24 cellular contexts compared by ENCODE assay signal in the genomic region with DNA sequence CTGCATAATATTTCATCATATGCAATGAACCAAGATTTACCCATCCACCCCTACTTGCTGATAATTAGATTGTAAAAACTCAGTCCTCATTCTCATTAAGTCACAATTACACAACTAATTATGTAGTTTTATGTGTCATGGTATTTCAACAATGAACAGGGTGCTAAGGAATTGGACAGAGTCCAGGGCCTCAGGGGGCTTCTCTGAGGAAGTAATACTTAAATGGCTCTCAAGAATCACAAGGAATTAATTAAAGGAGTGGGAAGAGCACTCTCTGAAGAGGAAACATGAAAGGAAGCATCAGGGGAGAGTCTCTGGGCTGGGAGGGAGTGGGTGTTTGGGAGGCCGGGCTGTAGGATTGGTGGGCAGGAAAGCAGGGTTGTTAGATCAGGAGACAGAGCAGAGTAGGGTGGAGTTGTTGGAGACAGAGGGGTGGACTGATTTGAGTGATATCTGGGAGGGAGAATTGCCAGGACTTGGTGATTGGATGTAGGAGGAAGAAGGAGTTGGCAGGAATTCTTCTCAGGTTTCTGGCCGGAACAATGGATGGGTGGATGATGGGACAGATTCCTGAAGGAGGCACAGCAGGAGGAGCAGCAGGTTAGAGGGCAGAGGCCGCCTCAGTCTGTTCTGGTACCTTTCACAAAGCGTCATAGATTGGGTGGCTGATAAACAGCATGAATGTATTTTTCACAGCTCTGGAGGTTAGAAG. TPM values are rescaled to one million over a fixed set of nuclear protein-coding genes. Genes with fewer than 3 reads are reported as not detected.
DNase-seq lines count a peak whose midpoint lies in the region; ATAC-seq and TF ChIP-seq lines count a peak whose summit lies in the region.
"Had no signal": no experiment of that assay in that cellular context is flagged by ENCODE, and none has a peak within 500 bp of the region (broad histone marks: within the 10 kb centered on the region; RNA-seq: fewer than 3 reads in every experiment).

No MANE protein-coding gene starts in this region.

- no CpG with 5 or more reads among the region's 4 CpGs for WGBS in mesendoderm (ENCODE audit: extremely low coverage, insufficient coverage, low lambda C conversion rate)

- no peak overlapping the region for H3K4me2 ChIP-seq in mesendoderm (ENCODE audit: low read length)
- H3K4me2 ChIP-seq: KMS-11 had no signal

- no peaks in the 10 kb centered on the region for H3K4me1 ChIP-seq in mesendoderm (ENCODE audit: control insufficient read depth, low read depth, low read length)
- H3K4me1 ChIP-seq: HAP-1, SJCRH30 had no signal

- no peak for TF ChIP-seq CTCF in glutamatergic neuron (IDR thresholded peaks at IDR 0.05; ENCODE audit: partially characterized antibody, unreplicated experiment)
- no peak for TF ChIP-seq CTCF in progenitor cell of endocrine pancreas (IDR thresholded peaks at IDR 0.05; ENCODE audit: unreplicated experiment)

- no peak overlapping the region for H3K9ac ChIP-seq in mesendoderm (ENCODE audit: low read length)
- H3K9ac ChIP-seq: BLaER1 treated with 17β-estradiol and CSF1 and Interleukin-3, amounts not matched to agents 10 nM and 100 nM; KMS-11 had no signal

- H3K27me3 Mint-ChIP-seq in glutamatergic neuron (ENCODE audit: unreplicated experiment) (no peaks in the 10 kb centered on the region), progenitor cell of endocrine pancreas (peaks cover 11% of the 10 kb centered on the region)

- H3K27ac Mint-ChIP-seq in glutamatergic neuron (ENCODE audit: unreplicated experiment) (peak overlapping the region; percentile 24), progenitor cell of endocrine pancreas (no peak overlapping the region)
- H3K27ac Mint-ChIP-seq: CD4-positive, alpha-beta memory T cell had no signal

- H3K9me3 Mint-ChIP-seq in glutamatergic neuron (ENCODE audit: unreplicated experiment) (peaks cover 2% of the 10 kb centered on the region), progenitor cell of endocrine pancreas (ENCODE audit: low read depth) (peaks cover 6% of the 10 kb centered on the region)

- H3K79me1 ChIP-seq in mesendoderm (ENCODE audit: low read length), result no peaks in the 10 kb centered on the region

- H4K8ac ChIP-seq in mesendoderm (ENCODE audit: low read depth, low read length), result no peak overlapping the region

- H3K4me3 Mint-ChIP-seq in glutamatergic neuron (ENCODE audit: unreplicated experiment), result no peak overlapping the region
- H3K4me3 Mint-ChIP-seq in progenitor cell of endocrine pancreas (ENCODE audit: low read depth), result no peak overlapping the region
- H3K4me3 Mint-ChIP-seq: CD4-positive, alpha-beta memory T cell had no signal

- no peak overlapping the region for H3K18ac ChIP-seq in mesendoderm (ENCODE audit: low read length)

- no peak overlapping the region for H3K27ac ChIP-seq in mesendoderm (ENCODE audit: low read depth, low read length)
- H3K27ac ChIP-seq: BLaER1 treated with 17β-estradiol and CSF1 and Interleukin-3, amounts not matched to agents 10 nM and 100 nM; KMS-11; SJCRH30 had no signal

- H2BK15ac ChIP-seq in mesendoderm (replicated peaks; ENCODE audit: low read depth), result no peak overlapping the region

- no peak overlapping the region for H2AK5ac ChIP-seq in mesendoderm (ENCODE audit: low read length)

- no peak overlapping the region for H3K4me3 ChIP-seq in mesendoderm (ENCODE audit: low read length)
- H3K4me3 ChIP-seq: BLaER1 treated with 17β-estradiol and CSF1 and Interleukin-3, amounts not matched to agents 10 nM and 100 nM; HAP-1; SJCRH30 had no signal

- no peaks in the 10 kb centered on the region for H3K27me3 ChIP-seq in mesendoderm (ENCODE audit: insufficient read depth, low read length, poor library complexity)
- H3K27me3 ChIP-seq: BLaER1 treated with 17β-estradiol and CSF1 and Interleukin-3, amounts not matched to agents 10 nM and 100 nM had no signal

- H3K4ac ChIP-seq in mesendoderm (ENCODE audit: low read depth, low read length), result no peak overlapping the region

- H3K36me3 Mint-ChIP-seq in glutamatergic neuron (ENCODE audit: unreplicated experiment) (no peaks in the 10 kb centered on the region), progenitor cell of endocrine pancreas (ENCODE audit: insufficient read depth) (no peaks in the 10 kb centered on the region)
- H3K36me3 Mint-ChIP-seq: CD4-positive, alpha-beta memory T cell had no signal

- ATAC-seq in GM21381 (IDR thresholded peaks at IDR 0.05; ENCODE audit: unreplicated experiment) (no peak), GM18519 (IDR thresholded peaks at IDR 0.05; ENCODE audit: low FRiP score, unreplicated experiment) (no peak)
- ATAC-seq: Panc1 had no signal

- no peak overlapping the region for H3K23ac ChIP-seq in mesendoderm (ENCODE audit: low read length)

- H3K36me3 ChIP-seq in mesendoderm (ENCODE audit: control insufficient read depth, insufficient read depth, low read length), result no peaks in the 10 kb centered on the region
- H3K36me3 ChIP-seq: BLaER1 treated with 17β-estradiol and CSF1 and Interleukin-3, amounts not matched to agents 10 nM and 100 nM; HAP-1; SJCRH30 had no signal

- no peaks in the 10 kb centered on the region for H3K79me2 ChIP-seq in mesendoderm (ENCODE audit: control insufficient read depth, insufficient read depth, low read length)

- H2BK120ac ChIP-seq in mesendoderm (ENCODE audit: low read depth, low read length), result no peak overlapping the region

- DNase-seq in HT-29 (ENCODE audit: low spot score), result peak; percentile 50
- no peak for DNase-seq in glutamatergic neuron
- peak; percentile 92 for DNase-seq in mesendoderm
- DNase-seq in effector CD4-positive, alpha-beta T cell, result no peak
- DNase-seq in progenitor cell of endocrine pancreas (ENCODE audit: low spot score, unreplicated experiment), result no peak
- DNase-seq: ACHN; Caco-2; CD4-positive, alpha-beta memory T cell; DND-41; IMR-90; NCI-H1092 treated with DMSO at 0.1 percent for 48 hours; NCI-H1436 treated with DMSO at 0.1 percent for 48 hours; NCI-H1930; NCI-H748 treated with DMSO at 0.1 percent for 48 hours; NK-92 treated with Interleukin-12 subunit alpha and Interleukin-12 subunit beta, amount 100 ng/mL, for 24 hours; SJCRH30 had no signal

- no peak overlapping the region for H4K5ac ChIP-seq in mesendoderm (ENCODE audit: low read length)

- H3K4me1 Mint-ChIP-seq in glutamatergic neuron (ENCODE audit: low read depth, unreplicated experiment), result peaks cover 6% of the 10 kb centered on the region
- no peaks in the 10 kb centered on the region for H3K4me1 Mint-ChIP-seq in progenitor cell of endocrine pancreas (ENCODE audit: low read depth)
- H3K4me1 Mint-ChIP-seq: CD4-positive, alpha-beta memory T cell had no signal

- H3K56ac ChIP-seq in mesendoderm (ENCODE audit: low read length), result no peak overlapping the region

- H2BK5ac ChIP-seq in mesendoderm (ENCODE audit: low read length), result no peak overlapping the region

RNA-seq across cellular contexts. Expression of gene NSG2, which starts 23.0 kb away (rescaled TPM):
- total RNA-seq in HT-29 (2014; rRNA removed; shearing (Covaris generic)), result not detected in 2 replicates
- 233 TPM for total RNA-seq in glutamatergic neuron (ENCODE audit: unreplicated experiment)
- 0.11 TPM for polyA plus RNA-seq in mesendoderm (2013, experiment 1 of 2)
- 0.11 TPM for polyA plus RNA-seq in mesendoderm (2013, experiment 2 of 2)
- 1.4 and 1.6 TPM in 2 replicates for total RNA-seq in progenitor cell of endocrine pancreas
- total RNA-seq: Caco-2; CD4-positive, alpha-beta memory T cell; IMR-90; SJCRH30 had no signal
- polyA plus RNA-seq: CD4-positive, alpha-beta memory T cell; IMR-90 had no signal

RNA-seq across cellular contexts. Expression of gene C5orf47, which starts 33.6 kb away (rescaled TPM):
- not detected in 2 replicates for total RNA-seq in HT-29 (2014; rRNA removed; shearing (Covaris generic))
- total RNA-seq in glutamatergic neuron (ENCODE audit: unreplicated experiment) (not detected), progenitor cell of endocrine pancreas (not detected in 2 replicates)
- polyA plus RNA-seq in mesendoderm (2013, experiment 1 of 2), result 0.11 TPM
- 0.22 TPM for polyA plus RNA-seq in mesendoderm (2013, experiment 2 of 2)
- total RNA-seq: CD4-positive, alpha-beta memory T cell; G401; IMR-90; NCI-H460; SJCRH30 had no signal
- polyA plus RNA-seq: CD4-positive, alpha-beta memory T cell; IMR-90 had no signal

Comparison
In these comparisons a context has a peak if more than half of its experiments do, and no peak if none do; other contexts are left out.
1. DNase-seq: peak in HT-29 (single experiment) and mesendoderm (single experiment); none in glutamatergic neuron (single experiment), effector CD4-positive, alpha-beta T cell (single experiment) and progenitor cell of endocrine pancreas (single experiment).
2. RNA of gene NSG2, which starts 23.0 kb away (total RNA-seq): 233 TPM in glutamatergic neuron (single experiment); 1.4 to 1.6 TPM in progenitor cell of endocrine pancreas and not detected in HT-29; every median in the first group is over 10 times any median in the second.